Comparison of ENCODE assay signal across 1 cellular context in the genomic region with DNA sequence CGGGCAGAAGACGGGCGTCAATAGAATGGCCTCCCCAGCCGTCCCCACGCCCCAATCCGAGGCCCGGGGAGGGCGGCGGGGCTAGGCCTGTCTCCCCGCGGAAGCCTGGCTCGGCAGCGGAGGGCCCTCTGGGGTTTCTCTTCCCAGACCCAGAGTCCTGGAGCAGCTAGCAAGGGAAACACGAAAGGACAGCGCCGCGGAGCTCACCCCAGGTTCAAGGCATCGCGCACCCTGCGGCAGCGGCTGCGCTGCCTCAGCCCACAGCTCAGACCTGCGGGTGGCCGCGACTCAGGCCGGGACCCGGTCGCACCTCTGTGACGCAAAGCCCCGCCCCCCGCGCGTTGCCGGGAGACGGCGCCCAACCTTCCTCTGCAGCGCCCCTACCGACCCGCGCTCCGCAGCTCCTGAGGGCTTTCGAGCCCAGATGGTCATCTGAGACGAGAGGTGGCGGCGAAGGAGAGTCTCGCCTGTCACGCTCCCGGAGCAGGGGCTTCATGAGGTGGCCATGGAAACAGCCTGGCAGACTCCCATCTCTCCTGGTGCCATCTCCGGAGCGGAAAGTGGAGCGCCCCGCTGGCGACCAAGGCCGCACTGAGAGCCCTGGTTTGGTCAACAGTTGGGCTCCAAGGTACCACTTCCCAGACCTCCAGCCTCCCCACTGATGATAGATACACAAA.
A peak's percentile ranks its signal among the peaks of the same experiment; 100 is the strongest.
TF ChIP-seq lines count a peak whose summit lies in the region.

TSS of gene RNF141 (minus strand) at position 273 of the 677 bp plus-strand sequence. CDS start 7,029 bp downstream, outside the sequence.

TF ChIP-seq in H1, 55 proteins besides CTCF, POLR2A, EP300 and RAD21:
- peak; percentile 93 for TF ChIP-seq TAF1 (IDR thresholded peaks at IDR 0.05; ENCODE audit: low read depth, low read length)
- TF ChIP-seq SP1 (IDR thresholded peaks at IDR 0.05; ENCODE audit: low read depth, low read length) = peak; percentile 83
- peak; percentile 58; the same call in 1 of the 2 replicates for TF ChIP-seq BRCA1 (IDR thresholded peaks at IDR 0.05; ENCODE audit: low read depth, low read length)
- no peak for TF ChIP-seq BCL11A (IDR thresholded peaks at IDR 0.05; ENCODE audit: low read depth in 2 of 2, low read length in 2 of 2)
- TF ChIP-seq RNF2 (IDR thresholded peaks at IDR 0.05; ENCODE audit: borderline replicate concordance, low read depth, low read length, missing control alignments, poor library complexity, severe bottlenecking) = no peak
- TF ChIP-seq GABPA (IDR thresholded peaks at IDR 0.05; ENCODE audit: borderline replicate concordance, insufficient read depth, low read length) = no peak
- TF ChIP-seq CHD1 (IDR thresholded peaks at IDR 0.05; ENCODE audit: low read depth, low read length) = no peak
- no peak for TF ChIP-seq POU5F1 (IDR thresholded peaks at IDR 0.05; ENCODE audit: low read depth, low read length)
- 0 out of 4 replicates have a peak, but pooled peaks of 1 of the 2 experiments have one; percentile 20 for TF ChIP-seq HDAC2 (IDR thresholded peaks at IDR 0.05; ENCODE audit: borderline replicate concordance in 1 of 2, low read depth in 2 of 2, low read length in 2 of 2)
- no peak for TF ChIP-seq NANOG (IDR thresholded peaks at IDR 0.05; ENCODE audit: insufficient read depth, low read depth, low read length, poor library complexity, severe bottlenecking)
- 0 out of 2 replicates have a peak, but pooled peaks have one; percentile 9 for TF ChIP-seq CHD2 (IDR thresholded peaks at IDR 0.05; ENCODE audit: low read length)
- peak; percentile 99 for TF ChIP-seq RBBP5 (IDR thresholded peaks at IDR 0.05; ENCODE audit: borderline replicate concordance, low read depth, low read length)
- TF ChIP-seq CBX5 (IDR thresholded peaks at IDR 0.05; ENCODE audit: low read depth, low read length) = no peak
- peak; percentile 94 for TF ChIP-seq POLR2AphosphoS5 (IDR thresholded peaks at IDR 0.05; ENCODE audit: low read depth, low read length)
- TF ChIP-seq TEAD4 (IDR thresholded peaks at IDR 0.05; ENCODE audit: low read depth, low read length) = no peak
- no peak; the same call in 1 of the 2 replicates for TF ChIP-seq MAFK (IDR thresholded peaks at IDR 0.05; ENCODE audit: low read depth, low read length)
- TF ChIP-seq SIX5 (IDR thresholded peaks at IDR 0.05; ENCODE audit: low read depth, low read length) = no peak
- no peak for TF ChIP-seq ZNF274 (IDR thresholded peaks at IDR 0.05; ENCODE audit: borderline replicate concordance, extremely low read depth, low read length)
- TF ChIP-seq SIN3A (conservative IDR thresholded peaks at IDR 0.05 in 1 of 2, IDR thresholded peaks at IDR 0.05 in 1 of 2; ENCODE audit: low read depth in 1 of 2, low read length in 2 of 2) = peak in 1 of 2 experiments; percentile 97; a peak in 1 of 4 replicates
- TF ChIP-seq PHF8 (conservative IDR thresholded peaks at IDR 0.05; ENCODE audit: low read depth, low read length) = peak; percentile 96
- TF ChIP-seq EZH2 (IDR thresholded peaks at IDR 0.05; ENCODE audit: low read depth, low read length, severe bottlenecking) = no peak
- TF ChIP-seq NRF1 (IDR thresholded peaks at IDR 0.05; ENCODE audit: low read depth, low read length) = no peak
- TF ChIP-seq KDM5A (IDR thresholded peaks at IDR 0.05; ENCODE audit: low read length) = peak; percentile 67
- TF ChIP-seq EGR1 (IDR thresholded peaks at IDR 0.05; ENCODE audit: borderline replicate concordance, low read depth, low read length) = no peak
- TF ChIP-seq SP4 (IDR thresholded peaks at IDR 0.05; ENCODE audit: low read length) = peak; percentile 41; the same call in 1 of the 2 replicates
- TF ChIP-seq SIRT6 (IDR thresholded peaks at IDR 0.05; ENCODE audit: low read length) = no peak
- peak; percentile 55 for TF ChIP-seq MAX (IDR thresholded peaks at IDR 0.05)
- TF ChIP-seq BACH1 (IDR thresholded peaks at IDR 0.05; ENCODE audit: low read length) = no peak
- no peak for TF ChIP-seq TCF12 (IDR thresholded peaks at IDR 0.05; ENCODE audit: low read depth, low read length)
- no peak for TF ChIP-seq ATF2 (IDR thresholded peaks at IDR 0.05; ENCODE audit: low read length)
- no peak for TF ChIP-seq RFX5 (IDR thresholded peaks at IDR 0.05; ENCODE audit: borderline replicate concordance, low read depth, low read length)
- no peak for TF ChIP-seq CHD7 (IDR thresholded peaks at IDR 0.05; ENCODE audit: insufficient replicate concordance, low read length)
- 0 out of 2 replicates have a peak, but pooled peaks have one; percentile 4 for TF ChIP-seq CEBPB (IDR thresholded peaks at IDR 0.05; ENCODE audit: low read depth, low read length)
- peak; percentile 96 for TF ChIP-seq KDM4A (IDR thresholded peaks at IDR 0.05; ENCODE audit: low read depth, low read length, severe bottlenecking)
- no peak for TF ChIP-seq HDAC6 (IDR thresholded peaks at IDR 0.05; ENCODE audit: low read depth, low read length)
- peak; percentile 84 for TF ChIP-seq SRF (IDR thresholded peaks at IDR 0.05; ENCODE audit: low read depth, low read length)
- peak; percentile 99 for TF ChIP-seq CREB1 (IDR thresholded peaks at IDR 0.05)
- TF ChIP-seq RXRA (IDR thresholded peaks at IDR 0.05; ENCODE audit: insufficient read depth, low read depth, low read length) = no peak
- TF ChIP-seq E2F6 (IDR thresholded peaks at IDR 0.05) = peak; percentile 41; the same call in 1 of the 2 replicates
- peak; percentile 57 for TF ChIP-seq ASH2L (IDR thresholded peaks at IDR 0.05; ENCODE audit: low read length)
- TF ChIP-seq TBP (IDR thresholded peaks at IDR 0.05; ENCODE audit: low read depth, low read length) = peak; percentile 86
- no peak for TF ChIP-seq GTF2F1 (IDR thresholded peaks at IDR 0.05; ENCODE audit: borderline replicate concordance, low read depth, low read length)
- TF ChIP-seq JUN (IDR thresholded peaks at IDR 0.05; ENCODE audit: low read depth, low read length) = no peak
- TF ChIP-seq, protein P1, sequence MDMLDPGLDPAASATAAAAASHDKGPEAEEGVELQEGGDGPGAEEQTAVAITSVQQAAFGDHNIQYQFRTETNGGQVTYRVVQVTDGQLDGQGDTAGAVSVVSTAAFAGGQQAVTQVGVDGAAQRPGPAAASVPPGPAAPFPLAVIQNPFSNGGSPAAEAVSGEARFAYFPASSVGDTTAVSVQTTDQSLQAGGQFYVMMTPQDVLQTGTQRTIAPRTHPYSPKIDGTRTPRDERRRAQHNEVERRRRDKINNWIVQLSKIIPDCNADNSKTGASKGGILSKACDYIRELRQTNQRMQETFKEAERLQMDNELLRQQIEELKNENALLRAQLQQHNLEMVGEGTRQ (IDR thresholded peaks at IDR 0.05; ENCODE audit: low read length) = 0 out of 2 replicates have a peak, but pooled peaks have one; percentile 7
- TF ChIP-seq CTBP2 (IDR thresholded peaks at IDR 0.05; ENCODE audit: borderline replicate concordance, insufficient read depth, insufficient read length, low read length) = peak; percentile 59
- TF ChIP-seq SP2 (IDR thresholded peaks at IDR 0.05; ENCODE audit: low read length) = no peak
- peak; percentile 40 for TF ChIP-seq YY1 (IDR thresholded peaks at IDR 0.05; ENCODE audit: low read depth, low read length)
- no peak for TF ChIP-seq SAP30 (IDR thresholded peaks at IDR 0.05; ENCODE audit: insufficient read depth, insufficient replicate concordance, low read length)
- TF ChIP-seq FOSL1 (IDR thresholded peaks at IDR 0.05; ENCODE audit: insufficient read depth, low read depth, low read length) = no peak
- TF ChIP-seq JUND (IDR thresholded peaks at IDR 0.05; ENCODE audit: low read length) = 0 out of 2 replicates have a peak, but pooled peaks have one; percentile 38
- peak; percentile 91 for TF ChIP-seq ATF3 (IDR thresholded peaks at IDR 0.05; ENCODE audit: insufficient read depth, low read depth, low read length)
- no peak for TF ChIP-seq CBX8 (IDR thresholded peaks at IDR 0.05; ENCODE audit: borderline replicate concordance, low read depth, low read length)
- no peak for TF ChIP-seq TAF7 (optimal IDR thresholded peaks at IDR 0.05; ENCODE audit: borderline replicate concordance, low read depth, low read length)
- TF ChIP-seq KDM1A (IDR thresholded peaks at IDR 0.05; ENCODE audit: borderline replicate concordance, low read length) = no peak
- TF ChIP-seq SUZ12 (IDR thresholded peaks at IDR 0.05; ENCODE audit: low read length) = no peak
